Comparison of ENCODE assay signal across 3 cellular contexts in the genomic region with DNA sequence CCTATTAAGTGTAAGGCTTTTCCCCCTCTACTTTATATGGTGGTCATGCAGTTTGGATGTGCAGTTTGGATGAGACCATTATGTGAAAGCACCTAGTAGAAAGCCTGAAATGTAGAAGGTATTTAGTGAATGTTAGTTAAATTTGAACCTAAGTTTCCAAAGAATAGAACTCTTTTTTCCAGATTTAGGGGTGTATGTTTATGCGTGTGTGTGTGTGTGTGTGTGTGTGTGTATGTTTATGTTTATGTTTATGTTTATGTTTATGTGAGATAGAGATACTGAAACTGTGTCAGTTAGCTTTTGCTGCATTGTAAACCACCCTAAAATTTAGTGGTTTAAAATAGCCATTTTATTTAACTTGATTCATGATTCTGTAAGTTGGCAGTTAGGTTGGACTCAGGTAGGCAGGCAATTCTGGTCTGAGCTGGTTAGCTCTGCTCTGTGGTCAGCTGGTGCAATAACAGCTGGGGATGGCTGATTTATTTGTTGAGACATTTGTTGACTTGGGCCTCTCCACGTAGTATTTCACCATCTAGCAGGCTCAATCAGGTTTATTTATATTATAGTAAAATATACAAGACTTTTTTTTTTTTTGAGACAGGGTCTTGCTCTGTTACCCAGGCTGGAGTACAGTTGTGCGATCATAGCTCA.
TF ChIP-seq lines count a peak whose summit lies in the region.

No MANE protein-coding gene starts in this region.

TF ChIP-seq in IMR-90, 13 proteins besides CTCF, POLR2A, EP300 and RAD21:
- TF ChIP-seq NFE2L2 (IDR thresholded peaks at IDR 0.05; ENCODE audit: low read depth, low read length) (no peak), BHLHE40 (IDR thresholded peaks at IDR 0.05; ENCODE audit: low read depth, low read length) (no peak), MAFK (IDR thresholded peaks at IDR 0.05; ENCODE audit: low read depth, low read length) (no peak), MAZ (IDR thresholded peaks at IDR 0.05; ENCODE audit: borderline replicate concordance, low read depth, low read length) (no peak), RCOR1 (IDR thresholded peaks at IDR 0.05; ENCODE audit: insufficient replicate concordance, low read length) (no peak), CEBPB (IDR thresholded peaks at IDR 0.05; ENCODE audit: low read depth, low read length) (no peak), RFX5 (IDR thresholded peaks at IDR 0.05; ENCODE audit: low read depth, low read length) (no peak), SMC3 (IDR thresholded peaks at IDR 0.05; ENCODE audit: low read depth, low read length) (no peak), MXI1 (IDR thresholded peaks at IDR 0.05; ENCODE audit: borderline replicate concordance, low read depth, low read length) (no peak), CHD1 (IDR thresholded peaks at IDR 0.05; ENCODE audit: low read depth, low read length) (no peak), FOS (IDR thresholded peaks at IDR 0.05; ENCODE audit: low read depth, low read length) (no peak)
- TF ChIP-seq, protein P1, sequence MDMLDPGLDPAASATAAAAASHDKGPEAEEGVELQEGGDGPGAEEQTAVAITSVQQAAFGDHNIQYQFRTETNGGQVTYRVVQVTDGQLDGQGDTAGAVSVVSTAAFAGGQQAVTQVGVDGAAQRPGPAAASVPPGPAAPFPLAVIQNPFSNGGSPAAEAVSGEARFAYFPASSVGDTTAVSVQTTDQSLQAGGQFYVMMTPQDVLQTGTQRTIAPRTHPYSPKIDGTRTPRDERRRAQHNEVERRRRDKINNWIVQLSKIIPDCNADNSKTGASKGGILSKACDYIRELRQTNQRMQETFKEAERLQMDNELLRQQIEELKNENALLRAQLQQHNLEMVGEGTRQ (IDR thresholded peaks at IDR 0.05; ENCODE audit: low read depth, low read length), result no peak
- TF ChIP-seq, protein P2, sequence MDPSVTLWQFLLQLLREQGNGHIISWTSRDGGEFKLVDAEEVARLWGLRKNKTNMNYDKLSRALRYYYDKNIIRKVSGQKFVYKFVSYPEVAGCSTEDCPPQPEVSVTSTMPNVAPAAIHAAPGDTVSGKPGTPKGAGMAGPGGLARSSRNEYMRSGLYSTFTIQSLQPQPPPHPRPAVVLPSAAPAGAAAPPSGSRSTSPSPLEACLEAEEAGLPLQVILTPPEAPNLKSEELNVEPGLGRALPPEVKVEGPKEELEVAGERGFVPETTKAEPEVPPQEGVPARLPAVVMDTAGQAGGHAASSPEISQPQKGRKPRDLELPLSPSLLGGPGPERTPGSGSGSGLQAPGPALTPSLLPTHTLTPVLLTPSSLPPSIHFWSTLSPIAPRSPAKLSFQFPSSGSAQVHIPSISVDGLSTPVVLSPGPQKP (IDR thresholded peaks at IDR 0.05; ENCODE audit: borderline replicate concordance, low read depth, low read length), result no peak

TF ChIP-seq in WTC11, 78 proteins besides CTCF, POLR2A, EP300 and RAD21 (continues in another document):
- TF ChIP-seq JUN (CRISPR knock-in tag; IDR thresholded peaks at IDR 0.05) (no peak), NR2C2 (CRISPR knock-in tag; IDR thresholded peaks at IDR 0.05) (no peak), FOXJ3 (CRISPR knock-in tag; IDR thresholded peaks at IDR 0.05; ENCODE audit: borderline replicate concordance) (no peak), SP1 (CRISPR knock-in tag; conservative IDR thresholded peaks at IDR 0.05) (no peak), NFYB (CRISPR knock-in tag; conservative IDR thresholded peaks at IDR 0.05; ENCODE audit: low read depth) (no peak), RORB (CRISPR knock-in tag; IDR thresholded peaks at IDR 0.05) (no peak), ZNF138 (CRISPR knock-in tag; conservative IDR thresholded peaks at IDR 0.05) (no peak)
- TF ChIP-seq, protein P3, sequence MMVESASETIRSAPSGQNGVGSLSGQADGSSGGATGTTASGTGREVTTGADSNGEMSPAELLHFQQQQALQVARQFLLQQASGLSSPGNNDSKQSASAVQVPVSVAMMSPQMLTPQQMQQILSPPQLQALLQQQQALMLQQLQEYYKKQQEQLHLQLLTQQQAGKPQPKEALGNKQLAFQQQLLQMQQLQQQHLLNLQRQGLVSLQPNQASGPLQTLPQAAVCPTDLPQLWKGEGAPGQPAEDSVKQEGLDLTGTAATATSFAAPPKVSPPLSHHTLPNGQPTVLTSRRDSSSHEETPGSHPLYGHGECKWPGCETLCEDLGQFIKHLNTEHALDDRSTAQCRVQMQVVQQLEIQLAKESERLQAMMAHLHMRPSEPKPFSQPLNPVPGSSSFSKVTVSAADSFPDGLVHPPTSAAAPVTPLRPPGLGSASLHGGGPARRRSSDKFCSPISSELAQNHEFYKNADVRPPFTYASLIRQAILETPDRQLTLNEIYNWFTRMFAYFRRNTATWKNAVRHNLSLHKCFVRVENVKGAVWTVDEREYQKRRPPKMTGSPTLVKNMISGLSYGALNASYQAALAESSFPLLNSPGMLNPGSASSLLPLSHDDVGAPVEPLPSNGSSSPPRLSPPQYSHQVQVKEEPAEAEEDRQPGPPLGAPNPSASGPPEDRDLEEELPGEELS (CRISPR knock-in tag; IDR thresholded peaks at IDR 0.05), result no peak
- TF ChIP-seq, protein P4, sequence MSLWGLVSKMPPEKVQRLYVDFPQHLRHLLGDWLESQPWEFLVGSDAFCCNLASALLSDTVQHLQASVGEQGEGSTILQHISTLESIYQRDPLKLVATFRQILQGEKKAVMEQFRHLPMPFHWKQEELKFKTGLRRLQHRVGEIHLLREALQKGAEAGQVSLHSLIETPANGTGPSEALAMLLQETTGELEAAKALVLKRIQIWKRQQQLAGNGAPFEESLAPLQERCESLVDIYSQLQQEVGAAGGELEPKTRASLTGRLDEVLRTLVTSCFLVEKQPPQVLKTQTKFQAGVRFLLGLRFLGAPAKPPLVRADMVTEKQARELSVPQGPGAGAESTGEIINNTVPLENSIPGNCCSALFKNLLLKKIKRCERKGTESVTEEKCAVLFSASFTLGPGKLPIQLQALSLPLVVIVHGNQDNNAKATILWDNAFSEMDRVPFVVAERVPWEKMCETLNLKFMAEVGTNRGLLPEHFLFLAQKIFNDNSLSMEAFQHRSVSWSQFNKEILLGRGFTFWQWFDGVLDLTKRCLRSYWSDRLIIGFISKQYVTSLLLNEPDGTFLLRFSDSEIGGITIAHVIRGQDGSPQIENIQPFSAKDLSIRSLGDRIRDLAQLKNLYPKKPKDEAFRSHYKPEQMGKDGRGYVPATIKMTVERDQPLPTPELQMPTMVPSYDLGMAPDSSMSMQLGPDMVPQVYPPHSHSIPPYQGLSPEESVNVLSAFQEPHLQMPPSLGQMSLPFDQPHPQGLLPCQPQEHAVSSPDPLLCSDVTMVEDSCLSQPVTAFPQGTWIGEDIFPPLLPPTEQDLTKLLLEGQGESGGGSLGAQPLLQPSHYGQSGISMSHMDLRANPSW (CRISPR knock-in tag; conservative IDR thresholded peaks at IDR 0.05; ENCODE audit: low read depth), result no peak
- TF ChIP-seq, protein P5, sequence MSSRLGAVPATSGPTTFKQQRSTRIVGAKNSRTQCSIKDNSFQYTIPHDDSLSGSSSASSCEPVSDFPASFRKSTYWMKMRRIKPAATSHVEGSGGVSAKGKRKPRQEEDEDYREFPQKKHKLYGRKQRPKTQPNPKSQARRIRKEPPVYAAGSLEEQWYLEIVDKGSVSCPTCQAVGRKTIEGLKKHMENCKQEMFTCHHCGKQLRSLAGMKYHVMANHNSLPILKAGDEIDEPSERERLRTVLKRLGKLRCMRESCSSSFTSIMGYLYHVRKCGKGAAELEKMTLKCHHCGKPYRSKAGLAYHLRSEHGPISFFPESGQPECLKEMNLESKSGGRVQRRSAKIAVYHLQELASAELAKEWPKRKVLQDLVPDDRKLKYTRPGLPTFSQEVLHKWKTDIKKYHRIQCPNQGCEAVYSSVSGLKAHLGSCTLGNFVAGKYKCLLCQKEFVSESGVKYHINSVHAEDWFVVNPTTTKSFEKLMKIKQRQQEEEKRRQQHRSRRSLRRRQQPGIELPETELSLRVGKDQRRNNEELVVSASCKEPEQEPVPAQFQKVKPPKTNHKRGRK (CRISPR knock-in tag; IDR thresholded peaks at IDR 0.05; ENCODE audit: borderline replicate concordance), result no peak
- TF ChIP-seq, protein P6, sequence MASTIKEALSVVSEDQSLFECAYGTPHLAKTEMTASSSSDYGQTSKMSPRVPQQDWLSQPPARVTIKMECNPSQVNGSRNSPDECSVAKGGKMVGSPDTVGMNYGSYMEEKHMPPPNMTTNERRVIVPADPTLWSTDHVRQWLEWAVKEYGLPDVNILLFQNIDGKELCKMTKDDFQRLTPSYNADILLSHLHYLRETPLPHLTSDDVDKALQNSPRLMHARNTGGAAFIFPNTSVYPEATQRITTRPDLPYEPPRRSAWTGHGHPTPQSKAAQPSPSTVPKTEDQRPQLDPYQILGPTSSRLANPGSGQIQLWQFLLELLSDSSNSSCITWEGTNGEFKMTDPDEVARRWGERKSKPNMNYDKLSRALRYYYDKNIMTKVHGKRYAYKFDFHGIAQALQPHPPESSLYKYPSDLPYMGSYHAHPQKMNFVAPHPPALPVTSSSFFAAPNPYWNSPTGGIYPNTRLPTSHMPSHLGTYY (CRISPR knock-in tag; IDR thresholded peaks at IDR 0.05), result no peak
- TF ChIP-seq, protein P7, sequence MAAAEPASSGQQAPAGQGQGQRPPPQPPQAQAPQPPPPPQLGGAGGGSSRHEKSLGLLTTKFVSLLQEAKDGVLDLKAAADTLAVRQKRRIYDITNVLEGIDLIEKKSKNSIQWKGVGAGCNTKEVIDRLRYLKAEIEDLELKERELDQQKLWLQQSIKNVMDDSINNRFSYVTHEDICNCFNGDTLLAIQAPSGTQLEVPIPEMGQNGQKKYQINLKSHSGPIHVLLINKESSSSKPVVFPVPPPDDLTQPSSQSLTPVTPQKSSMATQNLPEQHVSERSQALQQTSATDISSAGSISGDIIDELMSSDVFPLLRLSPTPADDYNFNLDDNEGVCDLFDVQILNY (CRISPR knock-in tag; IDR thresholded peaks at IDR 0.05), result no peak

TF ChIP-seq in HepG2, 621 proteins besides CTCF, POLR2A, EP300 and RAD21:
- TF ChIP-seq ZNF292 (CRISPR knock-in tag; IDR thresholded peaks at IDR 0.05; ENCODE audit: borderline replicate concordance, low read depth), result no peak
- peak; percentile 31; the same call in 1 of the 2 replicates for TF ChIP-seq CEBPB (IDR thresholded peaks at IDR 0.05; ENCODE audit: borderline replicate concordance, low read depth, low read length)
- TF ChIP-seq, protein P8, sequence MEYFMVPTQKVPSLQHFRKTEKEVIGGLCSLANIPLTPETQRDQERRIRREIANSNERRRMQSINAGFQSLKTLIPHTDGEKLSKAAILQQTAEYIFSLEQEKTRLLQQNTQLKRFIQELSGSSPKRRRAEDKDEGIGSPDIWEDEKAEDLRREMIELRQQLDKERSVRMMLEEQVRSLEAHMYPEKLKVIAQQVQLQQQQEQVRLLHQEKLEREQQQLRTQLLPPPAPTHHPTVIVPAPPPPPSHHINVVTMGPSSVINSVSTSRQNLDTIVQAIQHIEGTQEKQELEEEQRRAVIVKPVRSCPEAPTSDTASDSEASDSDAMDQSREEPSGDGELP (IDR thresholded peaks at IDR 0.05; ENCODE audit: borderline replicate concordance, low read depth), result peak; percentile 45; the same call in 1 of the 2 replicates
- TF ChIP-seq ZBTB7B (CRISPR knock-in tag; IDR thresholded peaks at IDR 0.05), result no peak
